1 cellular context compared by ENCODE assay signal in the genomic region with DNA sequence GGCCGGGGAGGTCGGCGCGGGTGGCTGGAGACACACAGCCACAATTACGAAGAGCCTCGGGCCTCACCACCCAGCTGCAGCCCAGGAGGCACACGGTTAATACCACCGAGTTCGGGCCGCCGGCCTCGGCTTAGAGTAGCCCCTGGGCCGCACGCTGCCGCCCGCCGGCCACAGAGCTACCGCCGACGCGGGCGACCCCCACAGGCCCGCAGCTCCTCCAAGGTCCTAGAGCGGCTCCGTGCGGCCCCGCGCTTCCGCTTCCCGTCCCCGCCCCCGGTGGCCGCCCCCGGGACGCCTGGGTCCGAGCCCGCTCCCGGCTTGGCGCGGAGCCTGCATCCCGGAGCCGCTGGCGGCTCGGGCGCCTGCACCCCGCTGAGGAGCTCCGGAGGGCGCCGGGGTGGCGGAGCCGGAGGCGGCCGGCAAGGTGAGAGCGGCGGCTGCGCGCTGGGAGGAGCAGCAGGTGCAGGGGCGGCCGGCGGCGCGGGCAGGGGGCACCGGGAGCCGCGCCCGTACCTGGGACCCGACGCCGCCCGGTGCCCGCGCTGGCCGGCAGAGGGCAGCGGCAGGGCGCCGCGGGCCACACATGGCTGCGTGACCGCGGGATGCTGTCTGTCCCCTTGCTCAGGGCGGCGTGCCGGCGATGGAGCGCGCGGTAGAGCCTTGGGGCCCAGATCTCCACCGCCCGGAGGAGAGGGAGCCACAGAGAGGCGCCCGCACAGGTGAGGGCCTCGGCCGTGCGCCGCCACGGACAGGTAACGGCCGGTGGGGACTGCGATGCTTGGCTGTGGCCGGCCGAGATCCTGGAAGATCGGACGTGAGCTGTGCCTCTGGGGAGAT.
TF ChIP-seq lines count a peak whose summit lies in the region.

A gene (plus strand): TSS at position 266 of the 837 bp plus-strand sequence. CDS start 375 bp downstream, at position 641.

TF ChIP-seq in HEK293, 187 proteins besides CTCF, POLR2A, EP300 and RAD21 (continued from another document):
- TF ChIP-seq ZNF521 (tag by site-specific recombination; IDR thresholded peaks at IDR 0.05) (no peak), ZNF596 (tag by site-specific recombination; IDR thresholded peaks at IDR 0.05) (peak; percentile 55; the same call in 1 of the 2 replicates), ZIC2 (tag by site-specific recombination; IDR thresholded peaks at IDR 0.05) (peak; percentile 68), ZNF830 (tag by site-specific recombination; IDR thresholded peaks at IDR 0.05; ENCODE audit: low read depth) (no peak), ZNF211 (tag by site-specific recombination; IDR thresholded peaks at IDR 0.05; ENCODE audit: low read depth) (no peak)
- TF ChIP-seq, protein P1, sequence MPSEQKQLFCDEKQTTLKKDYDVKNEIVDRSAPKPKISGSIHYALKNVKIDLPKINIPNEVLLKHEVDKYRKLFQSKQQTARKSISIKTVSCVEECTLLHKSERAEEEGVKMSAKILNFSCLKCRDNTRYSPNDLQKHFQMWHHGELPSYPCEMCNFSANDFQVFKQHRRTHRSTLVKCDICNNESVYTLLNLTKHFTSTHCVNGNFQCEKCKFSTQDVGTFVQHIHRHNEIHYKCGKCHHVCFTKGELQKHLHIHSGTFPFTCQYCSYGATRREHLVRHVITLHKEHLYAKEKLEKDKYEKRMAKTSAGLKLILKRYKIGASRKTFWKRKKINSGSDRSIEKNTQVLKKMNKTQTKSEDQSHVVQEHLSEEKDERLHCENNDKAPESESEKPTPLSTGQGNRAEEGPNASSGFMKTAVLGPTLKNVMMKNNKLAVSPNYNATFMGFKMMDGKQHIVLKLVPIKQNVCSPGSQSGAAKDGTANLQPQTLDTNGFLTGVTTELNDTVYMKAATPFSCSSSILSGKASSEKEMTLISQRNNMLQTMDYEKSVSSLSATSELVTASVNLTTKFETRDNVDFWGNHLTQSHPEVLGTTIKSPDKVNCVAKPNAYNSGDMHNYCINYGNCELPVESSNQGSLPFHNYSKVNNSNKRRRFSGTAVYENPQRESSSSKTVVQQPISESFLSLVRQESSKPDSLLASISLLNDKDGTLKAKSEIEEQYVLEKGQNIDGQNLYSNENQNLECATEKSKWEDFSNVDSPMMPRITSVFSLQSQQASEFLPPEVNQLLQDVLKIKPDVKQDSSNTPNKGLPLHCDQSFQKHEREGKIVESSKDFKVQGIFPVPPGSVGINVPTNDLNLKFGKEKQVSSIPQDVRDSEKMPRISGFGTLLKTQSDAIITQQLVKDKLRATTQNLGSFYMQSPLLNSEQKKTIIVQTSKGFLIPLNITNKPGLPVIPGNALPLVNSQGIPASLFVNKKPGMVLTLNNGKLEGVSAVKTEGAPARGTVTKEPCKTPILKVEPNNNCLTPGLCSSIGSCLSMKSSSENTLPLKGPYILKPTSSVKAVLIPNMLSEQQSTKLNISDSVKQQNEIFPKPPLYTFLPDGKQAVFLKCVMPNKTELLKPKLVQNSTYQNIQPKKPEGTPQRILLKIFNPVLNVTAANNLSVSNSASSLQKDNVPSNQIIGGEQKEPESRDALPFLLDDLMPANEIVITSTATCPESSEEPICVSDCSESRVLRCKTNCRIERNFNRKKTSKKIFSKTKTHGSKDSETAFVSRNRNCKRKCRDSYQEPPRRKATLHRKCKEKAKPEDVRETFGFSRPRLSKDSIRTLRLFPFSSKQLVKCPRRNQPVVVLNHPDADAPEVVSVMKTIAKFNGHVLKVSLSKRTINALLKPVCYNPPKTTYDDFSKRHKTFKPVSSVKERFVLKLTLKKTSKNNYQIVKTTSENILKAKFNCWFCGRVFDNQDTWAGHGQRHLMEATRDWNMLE (tag by site-specific recombination; conservative IDR thresholded peaks at IDR 0.05; ENCODE audit: low read depth), result peak; percentile 44; the same call in 1 of the 2 replicates
- TF ChIP-seq, protein P2, sequence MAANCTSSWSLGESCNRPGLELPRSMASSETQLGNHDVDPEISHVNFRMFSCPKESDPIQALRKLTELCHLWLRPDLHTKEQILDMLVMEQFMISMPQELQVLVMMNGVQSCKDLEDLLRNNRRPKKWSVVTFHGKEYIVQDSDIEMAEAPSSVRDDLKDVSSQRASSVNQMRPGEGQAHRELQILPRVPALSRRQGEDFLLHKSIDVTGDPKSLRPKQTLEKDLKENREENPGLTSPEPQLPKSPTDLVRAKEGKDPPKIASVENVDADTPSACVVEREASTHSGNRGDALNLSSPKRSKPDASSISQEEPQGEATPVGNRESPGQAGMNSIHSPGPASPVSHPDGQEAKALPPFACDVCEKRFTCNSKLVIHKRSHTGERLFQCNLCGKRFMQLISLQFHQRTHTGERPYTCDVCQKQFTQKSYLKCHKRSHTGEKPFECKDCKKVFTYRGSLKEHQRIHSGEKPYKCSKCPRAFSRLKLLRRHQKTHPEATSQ (tag by site-specific recombination; IDR thresholded peaks at IDR 0.05), result peak; percentile 80
TF ChIP-seq in HEK293: peak in this region for 77.
